In genomic region chr15:41690636-41691035, GRCh38 we compare ENCODE assay signal across 1 cellular context.
TF ChIP-seq lines count a peak whose summit lies in the region.

No MANE protein-coding gene starts in this region.

TF ChIP-seq in K562, 482 proteins besides CTCF, POLR2A, EP300 and RAD21 (continued from another document and continues in another):
- no peak for TF ChIP-seq FOXM1 (IDR thresholded peaks at IDR 0.05; ENCODE audit: low read depth)
- TF ChIP-seq FOXM1 (CRISPR knock-in tag; IDR thresholded peaks at IDR 0.05; ENCODE audit: low read depth) = no peak
- TF ChIP-seq ZNF175 (CRISPR knock-in tag; IDR thresholded peaks at IDR 0.05; ENCODE audit: low read depth) = no peak
- no peak for TF ChIP-seq POLR2AphosphoS2 (IDR thresholded peaks at IDR 0.05; ENCODE audit: low read length)
- TF ChIP-seq ELK3 (CRISPR knock-in tag; IDR thresholded peaks at IDR 0.05) = no peak
- TF ChIP-seq, protein P1, sequence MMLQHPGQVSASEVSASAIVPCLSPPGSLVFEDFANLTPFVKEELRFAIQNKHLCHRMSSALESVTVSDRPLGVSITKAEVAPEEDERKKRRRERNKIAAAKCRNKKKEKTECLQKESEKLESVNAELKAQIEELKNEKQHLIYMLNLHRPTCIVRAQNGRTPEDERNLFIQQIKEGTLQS (IDR thresholded peaks at IDR 0.05) = peak; percentile 39; the same call in 1 of the 2 replicates
- TF ChIP-seq, protein P1 (CRISPR knock-in tag; conservative IDR thresholded peaks at IDR 0.05) = no peak
- TF ChIP-seq ZNF318 (IDR thresholded peaks at IDR 0.05; ENCODE audit: borderline replicate concordance in 1 of 2, low read depth in 1 of 2) = no peak
- 0 out of 4 replicates have a peak, but pooled peaks of 1 of the 2 experiments have one; percentile 12 for TF ChIP-seq TBL1XR1 (IDR thresholded peaks at IDR 0.05; ENCODE audit: low read length in 2 of 2)
- TF ChIP-seq ZNF23 (CRISPR knock-in tag; IDR thresholded peaks at IDR 0.05) = no peak
- TF ChIP-seq HMBOX1 (IDR thresholded peaks at IDR 0.05) = 0 out of 2 replicates have a peak, but pooled peaks have one; percentile 5
- TF ChIP-seq COPS2 (conservative IDR thresholded peaks at IDR 0.05) = no peak
- TF ChIP-seq ATF7 (IDR thresholded peaks at IDR 0.05) = 0 out of 2 replicates have a peak, but pooled peaks have one; percentile 15
- TF ChIP-seq ZNF347 (CRISPR knock-in tag; IDR thresholded peaks at IDR 0.05; ENCODE audit: low read depth) = no peak
- TF ChIP-seq HNRNPH1 (optimal IDR thresholded peaks at IDR 0.05; ENCODE audit: low read depth, low read length) = no peak
- TF ChIP-seq DPF2 (IDR thresholded peaks at IDR 0.05) = peak; percentile 9; the same call in 1 of the 2 replicates
- TF ChIP-seq RERE (CRISPR knock-in tag; IDR thresholded peaks at IDR 0.05; ENCODE audit: borderline replicate concordance) = no peak
- no peak for TF ChIP-seq MTF1 (CRISPR knock-in tag; IDR thresholded peaks at IDR 0.05; ENCODE audit: borderline replicate concordance)
- TF ChIP-seq TCF7L2 (IDR thresholded peaks at IDR 0.05; ENCODE audit: low read depth, low read length) = no peak
- TF ChIP-seq, protein P2, sequence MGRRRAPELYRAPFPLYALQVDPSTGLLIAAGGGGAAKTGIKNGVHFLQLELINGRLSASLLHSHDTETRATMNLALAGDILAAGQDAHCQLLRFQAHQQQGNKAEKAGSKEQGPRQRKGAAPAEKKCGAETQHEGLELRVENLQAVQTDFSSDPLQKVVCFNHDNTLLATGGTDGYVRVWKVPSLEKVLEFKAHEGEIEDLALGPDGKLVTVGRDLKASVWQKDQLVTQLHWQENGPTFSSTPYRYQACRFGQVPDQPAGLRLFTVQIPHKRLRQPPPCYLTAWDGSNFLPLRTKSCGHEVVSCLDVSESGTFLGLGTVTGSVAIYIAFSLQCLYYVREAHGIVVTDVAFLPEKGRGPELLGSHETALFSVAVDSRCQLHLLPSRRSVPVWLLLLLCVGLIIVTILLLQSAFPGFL (CRISPR knock-in tag; IDR thresholded peaks at IDR 0.05) = no peak
- TF ChIP-seq ATF4 (CRISPR knock-in tag; IDR thresholded peaks at IDR 0.05) = no peak
- no peak for TF ChIP-seq CCNT2 (IDR thresholded peaks at IDR 0.05; ENCODE audit: borderline replicate concordance, extremely low read depth, insufficient read length, low read depth, low read length)
- no peak for TF ChIP-seq CBX8 (IDR thresholded peaks at IDR 0.05; ENCODE audit: borderline replicate concordance, extremely low read depth, low read depth, low read length, poor library complexity, severe bottlenecking)
- TF ChIP-seq MAFF (IDR thresholded peaks at IDR 0.05; ENCODE audit: low read length) = no peak
